22 cellular contexts compared by ENCODE assay signal in genomic region chr1:100616121-100616621, GRCh38.
DNase-seq lines count a peak whose midpoint lies in the region; ATAC-seq, FAIRE-seq and TF ChIP-seq lines count a peak whose summit lies in the region.
"Had no signal": no experiment of that assay in that cellular context is flagged by ENCODE, and none has a peak within 500 bp of the region (broad histone marks: within the 10 kb centered on the region; RNA-seq: fewer than 3 reads in every experiment).

No MANE protein-coding gene starts in this region.

- no peak overlapping the region for H4K8ac ChIP-seq in H1 (ENCODE audit: extremely low read depth, insufficient read depth, low read length)

- TF ChIP-seq POLR2A in H1 (IDR thresholded peaks at IDR 0.05; ENCODE audit: control extremely low read depth in 1 of 2, low read depth in 2 of 2, low read length in 2 of 2): no peak

- no peak overlapping the region for H2BK12ac ChIP-seq in H1 (ENCODE audit: low read depth, low read length)

- no peak overlapping the region for H3K9ac ChIP-seq in H1 (replicated peaks in 1 of 4; ENCODE audit: extremely low read depth in 1 of 4, low read depth in 3 of 4, low read length in 3 of 4)
- H3K9ac ChIP-seq in liver (ENCODE audit: low read depth in 1 of 2, low read length in 2 of 2): no peak overlapping the region
- peak overlapping the region in 1 of 2 donors; percentile 27 for H3K9ac ChIP-seq in kidney (ENCODE audit: low read length in 2 of 2)
- H3K9ac ChIP-seq: BLaER1, SK-N-SH had no signal

- 0 out of 2 replicates have a peak, but pooled peaks cover 2% of the 10 kb centered on the region for H3K23me2 ChIP-seq in H1 (ENCODE audit: low read depth, low read length)

- no peak for DNase-seq in GM23338 (ENCODE audit: low spot score)
- no peak for DNase-seq in H1 (ENCODE audit: low read depth in 1 of 2, low spot score in 2 of 2)
- DNase-seq in putamen (ENCODE audit: low spot score): peak; percentile 78
- DNase-seq in activated naive CD4-positive, alpha-beta T cell treated with anti-CD3 and anti-CD28 coated beads, Interleukin-2, amount 50 U/mL, for 72 hours (ENCODE audit: low spot score in 2 of 2): no peak
- DNase-seq in kidney: no peak
- DNase-seq in DMS153 treated with DMSO at 0.1 percent for 48 hours (lab: John Stamatoyannopoulos, UW; ENCODE audit: unreplicated experiment): no peak
- DNase-seq: Caco-2; CD4-positive, alpha-beta T cell; MM.1S; NCI-H1092; NCI-H1436 treated with DMSO at 0.1 percent for 48 hours; NCI-H1930; NCI-H2227 treated with DMSO at 0.1 percent for 48 hours; NCI-H510A treated with DMSO at 0.1 percent for 48 hours; NCI-H748 treated with DMSO at 0.1 percent for 48 hours; SIG-M5; SK-N-SH had no signal

- H3K4me3 ChIP-seq in GM23338 (no peak overlapping the region), H1 (ENCODE audit: extremely low read depth in 1 of 4, insufficient read depth in 2 of 4, low read depth in 3 of 4, low read length in 4 of 4) (no peak overlapping the region), liver (ENCODE audit: low read depth in 1 of 3, low read length in 3 of 3) (no peak overlapping the region), kidney (ENCODE audit: low read length in 2 of 2) (no peak overlapping the region)
- H3K4me3 ChIP-seq: BLaER1 had no signal

- no peak for FAIRE-seq in H1 (lab: Jason Lieb, UNC)
- FAIRE-seq in kidney (lab: Jason Lieb, UNC): no peak
- FAIRE-seq: G401.6, GM12892 had no signal

- H3K4me2 ChIP-seq in GM23338: no peak overlapping the region
- no peak overlapping the region for H3K4me2 ChIP-seq in H1 (ENCODE audit: insufficient read depth in 1 of 2, low read depth in 2 of 2, low read length in 2 of 2)
- H3K4me2 ChIP-seq: BLaER1, SK-N-SH had no signal

- ATAC-seq in GM23338: no peak
- no peak for ATAC-seq in activated naive CD4-positive, alpha-beta T cell treated with anti-CD3 and anti-CD28 coated beads, Interleukin-2, amount 50 U/mL, for 72 hours
- ATAC-seq: Panc1 had no signal

- CTCF ChIA-PET in H1 (lab: Charles Lee; ENCODE audit: partially characterized antibody): interaction anchor here (0.8 to 2.4 kb wide), 3 partner anchors 10 to 39 kb away, joined by 3 to 12 read pairs (median 6); no protein-coding TSS in a partner anchor

- H3K4me3 Mint-ChIP-seq in GM23338: no peak overlapping the region
- H3K4me3 Mint-ChIP-seq: CD4-positive, alpha-beta T cell had no signal

- no peak overlapping the region for H2BK5ac ChIP-seq in H1 (ENCODE audit: low read depth, low read length)

- no peak overlapping the region for H3K4ac ChIP-seq in H1 (replicated peaks; ENCODE audit: insufficient read length, low read depth, low read length)

- H3K56ac ChIP-seq in H1 (replicated peaks; ENCODE audit: insufficient read length, low read depth, low read length): no peak overlapping the region

- H4K20me1 ChIP-seq in GM23338 (replicated peaks; ENCODE audit: insufficient read depth): no peaks in the 10 kb centered on the region
- no peaks in the 10 kb centered on the region for H4K20me1 ChIP-seq in H1 (replicated peaks in 1 of 2; ENCODE audit: control insufficient read depth in 1 of 2, insufficient read depth in 2 of 2, low read length in 2 of 2)
- H4K20me1 ChIP-seq: BLaER1 had no signal

- peaks cover 11% of the 10 kb centered on the region for H3K9me2 ChIP-seq in GM23338 (ENCODE audit: insufficient read depth)
- H3K9me2 ChIP-seq: SK-N-SH had no signal

- intact Hi-C loops in kidney (cut with DNase I): no loop called here

- H3K79me1 ChIP-seq in H1 (ENCODE audit: low read depth, low read length): no peaks in the 10 kb centered on the region

- H4K5ac ChIP-seq in H1 (ENCODE audit: insufficient read length, low read depth, low read length): no peak overlapping the region

- no peaks in the 10 kb centered on the region for H3F3A ChIP-seq in GM23338 (replicated peaks; ENCODE audit: low read depth)

- POLR2A ChIA-PET in H1 (lab: Charles Lee; ENCODE audit: partially characterized antibody): no interaction called here

- no peak overlapping the region for H2BK20ac ChIP-seq in H1 (ENCODE audit: low read length)

- H3K18ac ChIP-seq in H1 (ENCODE audit: extremely low read depth, low read length): no peak overlapping the region

- no peak overlapping the region for H4K91ac ChIP-seq in H1 (replicated peaks; ENCODE audit: insufficient read length, low read length)

- H3K36me3 ChIP-seq in GM23338 (ENCODE audit: insufficient read depth) (no peaks in the 10 kb centered on the region), H1 (ENCODE audit: control insufficient read depth in 2 of 4, insufficient read depth in 4 of 4, low read length in 3 of 4) (no peaks in the 10 kb centered on the region), liver (ENCODE audit: control insufficient read depth in 4 of 4, insufficient read depth in 3 of 4, low read depth in 1 of 4, low read length in 3 of 4) (no peaks in the 10 kb centered on the region), kidney (ENCODE audit: control insufficient read depth in 1 of 2, insufficient read depth in 2 of 2, low read length in 2 of 2) (no peaks in the 10 kb centered on the region)
- H3K36me3 ChIP-seq: BLaER1 had no signal

- no peaks in the 10 kb centered on the region for H3K79me2 ChIP-seq in GM23338 (replicated peaks; ENCODE audit: insufficient read depth)
- no peaks in the 10 kb centered on the region for H3K79me2 ChIP-seq in H1 (ENCODE audit: control insufficient read depth in 1 of 2, insufficient read depth in 2 of 2, low read length in 2 of 2)

- H3K23ac ChIP-seq in H1 (ENCODE audit: insufficient read length): no peak overlapping the region

- H3K14ac ChIP-seq in H1 (ENCODE audit: insufficient read length): no peak overlapping the region

- TF ChIP-seq CTCF in GM23338 (conservative IDR thresholded peaks at IDR 0.05; ENCODE audit: low read depth in 2 of 2): no peak
- no peak for TF ChIP-seq CTCF in H1 (IDR thresholded peaks at IDR 0.05; ENCODE audit: control extremely low read depth in 1 of 3, insufficient read depth in 1 of 3, low read depth in 1 of 3, low read length in 3 of 3)
- TF ChIP-seq CTCF in liver (IDR thresholded peaks at IDR 0.05; ENCODE audit: low read depth, low read length, missing input control): no peak
- no peak for TF ChIP-seq CTCF in kidney (IDR thresholded peaks at IDR 0.05; ENCODE audit: borderline replicate concordance, extremely low read depth, insufficient read depth)

- H3K9me3 Mint-ChIP-seq in GM23338: no peaks in the 10 kb centered on the region
- peaks cover 0 to 6% of the 10 kb centered on the region in 2 donors for H3K9me3 Mint-ChIP-seq in activated naive CD4-positive, alpha-beta T cell treated with anti-CD3 and anti-CD28 coated beads, Interleukin-2, amount 50 U/mL, for 72 hours
- H3K9me3 Mint-ChIP-seq: CD4-positive, alpha-beta T cell had no signal

- H3K9me3 ChIP-seq in H1 (ENCODE audit: insufficient read depth in 2 of 2, low read depth in 1 of 2, low read length in 1 of 2) (no peaks in the 10 kb centered on the region), liver (ENCODE audit: control insufficient read depth in 4 of 4, low read length in 3 of 4) (no peaks in the 10 kb centered on the region), kidney (ENCODE audit: control insufficient read depth in 1 of 2, low read length in 2 of 2) (no peaks in the 10 kb centered on the region)
- H3K9me3 ChIP-seq: BLaER1, Caco-2, SK-N-SH had no signal

- no peak for TF ChIP-seq EP300 in H1 (IDR thresholded peaks at IDR 0.05; ENCODE audit: borderline replicate concordance in 1 of 2, low read depth in 2 of 2, low read length in 2 of 2)

- TF ChIP-seq RAD21 in H1 (IDR thresholded peaks at IDR 0.05 in 1 of 2, conservative IDR thresholded peaks at IDR 0.05 in 1 of 2; ENCODE audit: low read depth in 2 of 2, low read length in 2 of 2) (no peak), liver (IDR thresholded peaks at IDR 0.05) (peak; percentile 29 to 59)

- H3K27me3 Mint-ChIP-seq in GM23338 (ENCODE audit: insufficient read depth, low read depth, poor library complexity): peaks cover 1% of the 10 kb centered on the region
- H3K27me3 Mint-ChIP-seq: CD4-positive, alpha-beta T cell had no signal

- no peak overlapping the region for H3K27ac Mint-ChIP-seq in GM23338
- no peak overlapping the region for H3K27ac Mint-ChIP-seq in activated naive CD4-positive, alpha-beta T cell treated with anti-CD3 and anti-CD28 coated beads, Interleukin-2, amount 50 U/mL, for 72 hours
- H3K27ac Mint-ChIP-seq: CD4-positive, alpha-beta T cell had no signal

- H3K4me1 ChIP-seq in GM23338 (ENCODE audit: insufficient read depth) (no peaks in the 10 kb centered on the region), H1 (replicated peaks in 1 of 4; ENCODE audit: control insufficient read depth in 3 of 4, insufficient read depth in 4 of 4, low read length in 3 of 4) (no peaks in the 10 kb centered on the region), liver (ENCODE audit: control insufficient read depth in 4 of 4, insufficient read depth in 4 of 4, low read length in 3 of 4) (peaks cover 2 to 15% (median 4%) of the 10 kb centered on the region in 4 donors), kidney (ENCODE audit: control insufficient read depth in 1 of 2, insufficient read depth in 1 of 2, low read depth in 1 of 2, low read length in 2 of 2) (peaks cover 5 to 14% of the 10 kb centered on the region in 2 donors)
- H3K4me1 ChIP-seq: BLaER1, Caco-2 had no signal

- no peak overlapping the region for H2BK15ac ChIP-seq in H1 (ENCODE audit: low read length)

- 87% methylated on average over 4 of the region's 4 CpGs; no CpG with 5 or more reads in 1 of the 2 experiments for WGBS in H1 (ENCODE audit: extremely low coverage in 1 of 2, insufficient coverage in 1 of 2, insufficient read length in 1 of 2, insufficient replicate concordance in 2 of 2, low coverage in 1 of 2, low lambda C conversion rate in 2 of 2, missing lambda C conversion rate in 1 of 2), 2 experiments
- 42% methylated on average over 4 of the region's 4 CpGs for WGBS in liver

- no peaks in the 10 kb centered on the region for H3K36me3 Mint-ChIP-seq in GM23338 (ENCODE audit: low read depth)
- no peaks in the 10 kb centered on the region for H3K36me3 Mint-ChIP-seq in activated naive CD4-positive, alpha-beta T cell treated with anti-CD3 and anti-CD28 coated beads, Interleukin-2, amount 50 U/mL, for 72 hours

- H3K27ac ChIP-seq in GM23338 (ENCODE audit: low read depth): no peak overlapping the region
- no peak overlapping the region for H3K27ac ChIP-seq in H1 (ENCODE audit: low read depth, low read length)
- no peak overlapping the region for H3K27ac ChIP-seq in liver (ENCODE audit: low read depth in 1 of 2, low read length in 2 of 2)
- H3K27ac ChIP-seq in kidney (ENCODE audit: low read depth in 2 of 2, low read length in 2 of 2): peak overlapping the region in 1 of 2 donors; percentile 20
- H3K27ac ChIP-seq: BLaER1 had no signal

- peaks cover 3% of the 10 kb centered on the region; the same call in 1 of the 3 replicates for H3K4me1 Mint-ChIP-seq in GM23338

- no peak overlapping the region for H2AK5ac ChIP-seq in H1 (ENCODE audit: low read depth, low read length)

- H2BK120ac ChIP-seq in H1 (replicated peaks; ENCODE audit: low read depth, low read length): no peak overlapping the region

- H2AFZ ChIP-seq in GM23338 (peak overlapping the region; percentile 28; the same call in 1 of the 2 replicates), H1 (ENCODE audit: low read length) (0 out of 2 replicates have a peak overlapping the region, but pooled peaks have one; percentile 2)

- H3K27me3 ChIP-seq in GM23338 (ENCODE audit: insufficient read depth) (no peaks in the 10 kb centered on the region), H1 (replicated peaks in 1 of 4; ENCODE audit: control insufficient read depth in 3 of 4, extremely low read depth in 1 of 4, insufficient read depth in 3 of 4, low read length in 3 of 4) (no peaks in the 10 kb centered on the region), liver (ENCODE audit: control insufficient read depth in 4 of 4, insufficient read depth in 4 of 4, low read length in 3 of 4) (no peaks in the 10 kb centered on the region)
- H3K27me3 ChIP-seq: BLaER1 had no signal
